In genomic region chr9:112104401-112104800, GRCh38 we compare ENCODE assay signal across 29 cellular contexts.
DNase-seq lines count a peak whose midpoint lies in the region; ATAC-seq and TF ChIP-seq lines count a peak whose summit lies in the region.
"Had no signal": no experiment of that assay in that cellular context is flagged by ENCODE, and none has a peak within 500 bp of the region (broad histone marks: within the 10 kb centered on the region; RNA-seq: fewer than 3 reads in every experiment).

No MANE protein-coding gene starts in this region.

- CTCF ChIA-PET in activated B cell treated with CpG ODN at 0.5 μM for 24 hours (lab: Charles Lee): no interaction called here

- H3K27me3 ChIP-seq in spleen (replicated peaks in 1 of 7): no peaks in the 10 kb centered on the region
- H3K27me3 ChIP-seq: esophagus squamous epithelium, heart right ventricle, Peyer's patch, right atrium auricular region, testis had no signal

- H3K9me3 ChIP-seq in spleen: no peaks in the 10 kb centered on the region
- H3K9me3 ChIP-seq: esophagus squamous epithelium, heart right ventricle, Peyer's patch, right atrium auricular region, testis had no signal

- H3K4me3 ChIP-seq in spleen: no peak overlapping the region
- H3K4me3 ChIP-seq: esophagus squamous epithelium, heart right ventricle, Peyer's patch, right atrium auricular region, smooth muscle cell, testis had no signal

- peaks cover 57% of the 10 kb centered on the region for H3K4me1 Mint-ChIP-seq in activated B cell treated with CpG ODN at 0.5 μM for 24 hours
- H3K4me1 Mint-ChIP-seq: CD4-positive, alpha-beta memory T cell; central memory CD8-positive, alpha-beta T cell had no signal

- peaks cover 0 to 63% (median 18%) of the 10 kb centered on the region in 6 donors for H3K4me1 ChIP-seq in spleen
- H3K4me1 ChIP-seq: esophagus squamous epithelium, right atrium auricular region, testis had no signal

- TF ChIP-seq POLR2A in spleen (IDR thresholded peaks at IDR 0.05): no peak

- POLR2A ChIA-PET in activated B cell treated with CpG ODN at 0.5 μM for 24 hours (lab: Charles Lee): interaction anchor here (0.7 kb wide), 1 partner anchor 66 kb away, joined by 3 read pairs; no protein-coding TSS in a partner anchor

- H3K4me3 Mint-ChIP-seq in activated B cell treated with CpG ODN at 0.5 μM for 24 hours: peak overlapping the region; percentile 39
- H3K4me3 Mint-ChIP-seq: activated T-helper 1 cell treated with anti-CD3 and anti-CD28 coated beads, Interleukin-12 subunit alpha, Interleukin-12 subunit beta, Interleukin-2, Interleukin-4 antibody, amounts not matched to agents 30 ng/mL and 10 ng/mL and 1 ng/mL, durations not matched to agents 14 hours and 24 hours and 36 hours; CD4-positive, alpha-beta memory T cell; central memory CD8-positive, alpha-beta T cell had no signal

- intact Hi-C loops in activated B cell treated with CpG ODN at 0.5 μM for 24 hours (cut with micrococcal nuclease): no loop called here
- intact Hi-C loops in spleen (cut with DNase I; ENCODE audit: low total_unique reads): no loop called here

- H3K27ac ChIP-seq in spleen: peak overlapping the region in 7 of 8 donors; percentile 14 to 77 (median 54)
- H3K27ac ChIP-seq: esophagus squamous epithelium, right atrium auricular region, testis, WERI-Rb-1 had no signal

- H3K36me3 ChIP-seq in spleen: peaks cover 0 to 30% (median 0%) of the 10 kb centered on the region in 6 donors
- H3K36me3 ChIP-seq: esophagus squamous epithelium, Peyer's patch had no signal

- peak overlapping the region; percentile 62 for H3K27ac Mint-ChIP-seq in activated B cell treated with CpG ODN at 0.5 μM for 24 hours
- H3K27ac Mint-ChIP-seq: activated T-helper 1 cell treated with anti-CD3 and anti-CD28 coated beads, Interleukin-12 subunit alpha, Interleukin-12 subunit beta, Interleukin-2, Interleukin-4 antibody, amounts not matched to agents 30 ng/mL and 10 ng/mL and 1 ng/mL, durations not matched to agents 14 hours and 24 hours and 36 hours had no signal

- ATAC-seq in activated B cell treated with CpG ODN at 0.5 μM for 24 hours (ENCODE audit: low read depth): no peak
- ATAC-seq in HG03159 (IDR thresholded peaks at IDR 0.05; ENCODE audit: unreplicated experiment): no peak
- ATAC-seq: heart right ventricle; left ventricle myocardium superior; stimulated activated naive CD8-positive, alpha-beta T cell treated with anti-CD3 and anti-CD28 coated beads, Interleukin-15, Interleukin-2, amounts not matched to agents 100 U/mL and 50 U/mL, for 24 hours had no signal

- peaks cover 3% of the 10 kb centered on the region for H3K36me3 Mint-ChIP-seq in activated B cell treated with CpG ODN at 0.5 μM for 24 hours (ENCODE audit: low read depth)

- WGBS in spleen, 5 donors: 70 to 86% (median 74%) methylated on average over 2 of the region's 2 CpGs

- peak; percentile 40 for DNase-seq in NCI-H2171 treated with DMSO at 0.1 percent for 48 hours (lab: John Stamatoyannopoulos, UW)
- DNase-seq in NCI-H2171 (lab: John Stamatoyannopoulos, UW): no peak
- peak; percentile 34 for DNase-seq in NCI-H446 treated with DMSO at 0.1 percent for 48 hours (lab: John Stamatoyannopoulos, UW)
- no peak for DNase-seq in activated B cell treated with CpG ODN at 0.5 μM for 24 hours
- no peak for DNase-seq in spleen
- DNase-seq in NCI-H1436 treated with DMSO at 0.1 percent for 48 hours (lab: John Stamatoyannopoulos, UW): no peak
- DNase-seq in effector CD8-positive, alpha-beta T cell (lab: John Stamatoyannopoulos, UW): no peak
- DNase-seq: 8988T; activated naive CD4-positive, alpha-beta T cell treated with Interleukin-2 at 50 U/mL for 16 hours; CD4-positive, alpha-beta memory T cell; EL; esophagus squamous epithelium; foreskin melanocyte; H7; heart right ventricle; left ventricle myocardium superior; NCI-H187; Peyer's patch; SHP77 treated with DMSO at 0.1 percent for 48 hours; stimulated activated CD4-positive, alpha-beta T cell treated with anti-CD3 and anti-CD28 coated beads, Interleukin-1b, Interleukin-23, amount 100 ng/mL, for 48 hours; stimulated activated naive CD8-positive, alpha-beta T cell treated with anti-CD3 and anti-CD28 coated beads, Interleukin-15, Interleukin-2, amounts not matched to agents 100 U/mL and 50 U/mL, for 24 hours; T-helper 9 cell; testis; WERI-Rb-1 had no signal

- H3K9me3 Mint-ChIP-seq in activated B cell treated with CpG ODN at 0.5 μM for 24 hours: no peaks in the 10 kb centered on the region
- H3K9me3 Mint-ChIP-seq: activated T-helper 1 cell treated with anti-CD3 and anti-CD28 coated beads, Interleukin-12 subunit alpha, Interleukin-12 subunit beta, Interleukin-2, Interleukin-4 antibody, amounts not matched to agents 30 ng/mL and 10 ng/mL and 1 ng/mL, durations not matched to agents 14 hours and 24 hours and 36 hours; CD4-positive, alpha-beta memory T cell; central memory CD8-positive, alpha-beta T cell had no signal

- TF ChIP-seq CTCF in activated B cell treated with CpG ODN at 0.5 μM for 24 hours (IDR thresholded peaks at IDR 0.05): no peak
- no peak for TF ChIP-seq CTCF in spleen (IDR thresholded peaks at IDR 0.05 in 8 of 11, conservative IDR thresholded peaks at IDR 0.05 in 3 of 11)

- no peaks in the 10 kb centered on the region for H3K27me3 Mint-ChIP-seq in activated B cell treated with CpG ODN at 0.5 μM for 24 hours
- H3K27me3 Mint-ChIP-seq: CD4-positive, alpha-beta memory T cell; central memory CD8-positive, alpha-beta T cell had no signal

Comparison
In these comparisons a context has a peak if more than half of its experiments do, and no peak if none do; other contexts are left out.
1. DNase-seq: peak in NCI-H2171 treated with DMSO at 0.1 percent for 48 hours (single experiment) and NCI-H446 treated with DMSO at 0.1 percent for 48 hours (single experiment); none in NCI-H2171 (single experiment), activated B cell treated with CpG ODN at 0.5 μM for 24 hours (single experiment), spleen (single experiment), NCI-H1436 treated with DMSO at 0.1 percent for 48 hours (single experiment) and effector CD8-positive, alpha-beta T cell (single experiment).